In the genomic region with DNA sequence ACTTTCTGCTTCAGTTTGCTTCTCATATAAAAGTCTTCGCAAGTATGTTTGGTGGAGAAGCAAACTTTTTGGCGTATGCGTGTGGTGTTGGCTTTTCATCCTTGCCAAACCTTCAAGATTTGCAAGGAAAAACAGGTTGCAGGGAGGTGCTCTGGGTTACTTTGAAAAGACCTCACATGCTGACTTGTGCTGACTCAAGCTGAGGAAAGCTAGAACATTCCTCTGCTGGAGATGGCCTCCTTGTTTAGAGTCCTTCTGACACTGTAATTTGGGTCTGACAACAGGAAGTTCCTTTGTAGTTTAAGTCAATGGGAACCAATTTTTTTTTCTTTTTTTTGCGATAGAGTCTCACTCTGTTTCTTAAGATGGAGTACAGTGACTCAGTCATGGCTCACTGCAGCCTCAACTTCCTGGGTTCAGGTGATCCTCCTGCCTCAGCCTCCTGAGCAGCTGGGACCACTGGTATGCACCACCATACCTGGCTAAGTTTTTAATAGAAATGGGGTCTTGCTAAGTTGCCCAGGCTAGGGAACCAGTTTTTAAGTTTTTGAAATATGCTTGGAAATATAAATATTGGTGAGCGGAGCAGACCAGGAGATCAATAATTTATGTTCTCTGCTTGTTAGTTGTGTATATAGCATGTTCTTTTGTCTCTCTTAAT, we compare ENCODE assay signal across 18 cellular contexts. TPM values are rescaled to one million over a fixed set of nuclear protein-coding genes. Genes with fewer than 3 reads are reported as not detected.
DNase-seq lines count a peak whose midpoint lies in the region; ATAC-seq and TF ChIP-seq lines count a peak whose summit lies in the region.
"Had no signal": no experiment of that assay in that cellular context is flagged by ENCODE, and none has a peak within 500 bp of the region (broad histone marks: within the 10 kb centered on the region; RNA-seq: fewer than 3 reads in every experiment).

No MANE protein-coding gene starts in this region.

- ATAC-seq in HG03469 (IDR thresholded peaks at IDR 0.05; ENCODE audit: unreplicated experiment) = no peak
- ATAC-seq: stimulated activated naive CD8-positive, alpha-beta T cell treated with anti-CD3 and anti-CD28 coated beads, Interleukin-15, Interleukin-2, amounts not matched to agents 100 U/mL and 50 U/mL, for 24 hours had no signal

- H3K27ac Mint-ChIP-seq in endothelial cell (ENCODE audit: unreplicated experiment) = no peak overlapping the region
- H3K27ac Mint-ChIP-seq: activated naive CD4-positive, alpha-beta T cell treated with anti-CD3 and anti-CD28 coated beads for 36 hours; nephron progenitor cell had no signal

- no peak overlapping the region for H3K4me3 Mint-ChIP-seq in endothelial cell (ENCODE audit: unreplicated experiment)
- H3K4me3 Mint-ChIP-seq: activated naive CD4-positive, alpha-beta T cell treated with anti-CD3 and anti-CD28 coated beads for 36 hours; nephron progenitor cell had no signal

- peaks cover 5% of the 10 kb centered on the region for H3K27me3 Mint-ChIP-seq in endothelial cell (ENCODE audit: unreplicated experiment)

- no peaks in the 10 kb centered on the region for H3K36me3 Mint-ChIP-seq in endothelial cell (ENCODE audit: low read depth, unreplicated experiment)

- TF ChIP-seq POLR2A in suprapubic skin (IDR thresholded peaks at IDR 0.05) = no peak

- H3K36me3 ChIP-seq in SK-N-MC (ENCODE audit: insufficient read depth, low read length) (peaks cover 12% of the 10 kb centered on the region; the same call in 1 of the 2 replicates), suprapubic skin (peaks cover 2% of the 10 kb centered on the region)

- H3K27ac ChIP-seq in SK-N-MC (peak overlapping the region; percentile 47), coronary artery (peak overlapping the region; percentile 24 to 54), suprapubic skin (peak overlapping the region; percentile 27)
- H3K27ac ChIP-seq: BLaER1 treated with 17β-estradiol and CSF1 and Interleukin-3, amounts not matched to agents 10 nM and 100 nM; KMS-11 had no signal

- peaks cover 65% of the 10 kb centered on the region for H3K4me1 ChIP-seq in suprapubic skin
- H3K4me1 ChIP-seq: HAP-1 had no signal

- 67% methylated on average over 5 of the region's 5 CpGs for WGBS in suprapubic skin

- DNase-seq in SK-N-MC (ENCODE audit: low read depth, low spot score) (no peak), coronary artery (ENCODE audit: low spot score) (peak; percentile 54), midbrain (lab: John Stamatoyannopoulos, UW) (peak; percentile 10), suprapubic skin (ENCODE audit: low spot score in 2 of 2) (no peak), activated gamma-delta T cell (lab: John Stamatoyannopoulos, UW) (no peak), endothelial cell (ENCODE audit: low spot score) (no peak)
- DNase-seq: activated naive CD4-positive, alpha-beta T cell treated with anti-CD3 and anti-CD28 coated beads for 36 hours; central memory CD4-positive, alpha-beta T cell; DMS79; glutamatergic neuron; NCI-H1417; nephron progenitor cell; stimulated activated naive CD8-positive, alpha-beta T cell treated with anti-CD3 and anti-CD28 coated beads, Interleukin-15, Interleukin-2, amounts not matched to agents 100 U/mL and 50 U/mL, for 24 hours had no signal

- no peak for TF ChIP-seq EP300 in suprapubic skin (IDR thresholded peaks at IDR 0.05)

- H3K4me3 ChIP-seq in SK-N-MC (peak overlapping the region; percentile 52), coronary artery (no peak overlapping the region), suprapubic skin (no peak overlapping the region)
- H3K4me3 ChIP-seq: BLaER1 treated with 17β-estradiol and CSF1 and Interleukin-3, amounts not matched to agents 10 nM and 100 nM; HAP-1; skin epidermis had no signal

- TF ChIP-seq CTCF in coronary artery (IDR thresholded peaks at IDR 0.05) (no peak), suprapubic skin (IDR thresholded peaks at IDR 0.05) (no peak), endothelial cell (IDR thresholded peaks at IDR 0.05; ENCODE audit: unreplicated experiment) (no peak)

- H3K9me3 Mint-ChIP-seq in endothelial cell (ENCODE audit: unreplicated experiment) = no peaks in the 10 kb centered on the region
- H3K9me3 Mint-ChIP-seq: activated naive CD4-positive, alpha-beta T cell treated with anti-CD3 and anti-CD28 coated beads for 36 hours; nephron progenitor cell had no signal

- H3K9me3 ChIP-seq in SK-N-MC (ENCODE audit: low read depth, low read length) (no peaks in the 10 kb centered on the region), suprapubic skin (no peaks in the 10 kb centered on the region)
- H3K9me3 ChIP-seq: BLaER1 treated with 17β-estradiol and CSF1 and Interleukin-3, amounts not matched to agents 10 nM and 100 nM; HAP-1 had no signal

- H3K4me1 Mint-ChIP-seq in endothelial cell (ENCODE audit: unreplicated experiment) = peaks cover 8% of the 10 kb centered on the region

- no peak overlapping the region for H3K9ac ChIP-seq in SK-N-MC (ENCODE audit: insufficient read length)
- H3K9ac ChIP-seq: BLaER1 treated with 17β-estradiol and CSF1 and Interleukin-3, amounts not matched to agents 10 nM and 100 nM; KMS-11 had no signal

- H3K27me3 ChIP-seq in suprapubic skin = no peaks in the 10 kb centered on the region
- H3K27me3 ChIP-seq: BLaER1 treated with 17β-estradiol and CSF1 and Interleukin-3, amounts not matched to agents 10 nM and 100 nM had no signal

RNA-seq across cellular contexts. Expression of gene ACACB, which starts 2.6 kb away (rescaled TPM):
- 10 to 100 TPM; 19.2 to 90.8 (median 56.9) TPM for total RNA-seq in suprapubic skin
- 1.7 TPM for total RNA-seq in endothelial cell (ENCODE audit: unreplicated experiment)

RNA-seq across cellular contexts. Expression of gene UNG, which starts 16.4 kb away (rescaled TPM):
- total RNA-seq in suprapubic skin (10 to 100 TPM; 17.9 to 43.9 (median 40.0) TPM), endothelial cell (ENCODE audit: unreplicated experiment) (39.4 TPM)

RNA-seq across cellular contexts. Expression of gene ALKBH2, which starts 20.5 kb away (rescaled TPM):
- total RNA-seq in suprapubic skin (10 to 100 TPM; 18.8 to 36.0 (median 22.1) TPM), endothelial cell (ENCODE audit: unreplicated experiment) (10.4 TPM)

Comparison
In these comparisons a context has a peak if more than half of its experiments do, and no peak if none do; other contexts are left out.
1. DNase-seq: peak in coronary artery (single experiment) and midbrain (single experiment); none in SK-N-MC (single experiment), suprapubic skin (0 of 2), activated gamma-delta T cell (single experiment) and endothelial cell (single experiment).
2. Peak in every context shown above with its lines, with median percentiles within 50 percentile points of each other: H3K27ac ChIP-seq.